Comparison of ENCODE assay signal across 8 cellular contexts in genomic region chr9:89919171-89919681, GRCh38.
DNase-seq lines count a peak whose midpoint lies in the region; ATAC-seq and TF ChIP-seq lines count a peak whose summit lies in the region.

No MANE protein-coding gene starts in this region.

- H3K4me1 ChIP-seq in lung (ENCODE audit: control insufficient read depth in 2 of 2, insufficient read depth in 2 of 2, low read length in 2 of 2), result peaks cover 0 to 3% of the 10 kb centered on the region in 2 donors

- WGBS in lung, 2 donors, result 32 to 66% methylated on average over 12 of the region's 12 CpGs

- H3K4me1 Mint-ChIP-seq in activated naive CD8-positive, alpha-beta T cell treated with anti-CD3 and anti-CD28 coated beads, Interleukin-2, amount 50 U/mL, for 24 hours, result peaks cover 60% of the 10 kb centered on the region

- H3K27ac ChIP-seq in lung (ENCODE audit: low read depth in 1 of 2, low read length in 1 of 2), result no peak overlapping the region

- no peaks in the 10 kb centered on the region for H3K9me3 ChIP-seq in lung (ENCODE audit: control insufficient read depth in 2 of 2, insufficient read depth in 1 of 2, low read length in 1 of 2)

- peak overlapping the region; percentile 3 for H3K4me3 Mint-ChIP-seq in activated naive CD8-positive, alpha-beta T cell treated with anti-CD3 and anti-CD28 coated beads, Interleukin-2, amount 50 U/mL, for 24 hours

- no peaks in the 10 kb centered on the region for H3K36me3 ChIP-seq in lung (ENCODE audit: control insufficient read depth in 2 of 2, insufficient read depth in 2 of 2, low read length in 2 of 2)

- H3K27ac Mint-ChIP-seq in activated naive CD8-positive, alpha-beta T cell treated with anti-CD3 and anti-CD28 coated beads, Interleukin-2, amount 50 U/mL, for 24 hours, result peak overlapping the region; percentile 61

- peak; percentile 3 for DNase-seq in SKM-1 treated with dmso at 0.1 percent for 144 hours (lab: John Stamatoyannopoulos, UW; ENCODE audit: unreplicated experiment)
- no peak for DNase-seq in SKM-1 (lab: John Stamatoyannopoulos, UW; ENCODE audit: unreplicated experiment)
- DNase-seq in NCI-H510A treated with DMSO at 0.1 percent for 48 hours (lab: John Stamatoyannopoulos, UW), result peak; percentile 88
- peak; percentile 53 for DNase-seq in activated naive CD8-positive, alpha-beta T cell treated with anti-CD3 and anti-CD28 coated beads, Interleukin-2, amount 50 U/mL, for 24 hours
- peak; percentile 44 for DNase-seq in lung (ENCODE audit: low spot score)
- DNase-seq in superior temporal gyrus (ENCODE audit: extremely low spot score), result no peak

- peak; percentile 17 for TF ChIP-seq CTCF in lung (IDR thresholded peaks at IDR 0.05; ENCODE audit: control extremely low read depth, extremely low read depth)

- ATAC-seq in activated naive CD8-positive, alpha-beta T cell treated with anti-CD3 and anti-CD28 coated beads, Interleukin-2, amount 50 U/mL, for 24 hours, result peak; percentile 67
- ATAC-seq in lung (ENCODE audit: insufficient read depth, low FRiP score) (peak; percentile 58), GM19328 (IDR thresholded peaks at IDR 0.05; ENCODE audit: unreplicated experiment) (no peak), HG03354 (IDR thresholded peaks at IDR 0.05; ENCODE audit: poor library complexity, severe bottlenecking, unreplicated experiment) (no peak)

- H3K36me3 Mint-ChIP-seq in activated naive CD8-positive, alpha-beta T cell treated with anti-CD3 and anti-CD28 coated beads, Interleukin-2, amount 50 U/mL, for 24 hours (ENCODE audit: low read depth), result peaks cover 5% of the 10 kb centered on the region

- H3K27me3 Mint-ChIP-seq in activated naive CD8-positive, alpha-beta T cell treated with anti-CD3 and anti-CD28 coated beads, Interleukin-2, amount 50 U/mL, for 24 hours, result peaks cover 7% of the 10 kb centered on the region

- no peaks in the 10 kb centered on the region for H3K9me3 Mint-ChIP-seq in activated naive CD8-positive, alpha-beta T cell treated with anti-CD3 and anti-CD28 coated beads, Interleukin-2, amount 50 U/mL, for 24 hours

- no peak overlapping the region for H3K4me3 ChIP-seq in lung

- no peaks in the 10 kb centered on the region for H3K27me3 ChIP-seq in lung (ENCODE audit: control insufficient read depth, insufficient read depth)

Comparison
In these comparisons a context has a peak if more than half of its experiments do, and no peak if none do; other contexts are left out.
1. DNase-seq: peak in SKM-1 treated with dmso at 0.1 percent for 144 hours (single experiment), NCI-H510A treated with DMSO at 0.1 percent for 48 hours (single experiment), activated naive CD8-positive, alpha-beta T cell treated with anti-CD3 and anti-CD28 coated beads, Interleukin-2, amount 50 U/mL, for 24 hours (single experiment) and lung (single experiment); none in SKM-1 (single experiment) and superior temporal gyrus (single experiment).
2. ATAC-seq: peak in activated naive CD8-positive, alpha-beta T cell treated with anti-CD3 and anti-CD28 coated beads, Interleukin-2, amount 50 U/mL, for 24 hours (single experiment) and lung (single experiment); none in GM19328 (single experiment) and HG03354 (single experiment).